ENCODE assay signal across 8 cellular contexts in the genomic region with DNA sequence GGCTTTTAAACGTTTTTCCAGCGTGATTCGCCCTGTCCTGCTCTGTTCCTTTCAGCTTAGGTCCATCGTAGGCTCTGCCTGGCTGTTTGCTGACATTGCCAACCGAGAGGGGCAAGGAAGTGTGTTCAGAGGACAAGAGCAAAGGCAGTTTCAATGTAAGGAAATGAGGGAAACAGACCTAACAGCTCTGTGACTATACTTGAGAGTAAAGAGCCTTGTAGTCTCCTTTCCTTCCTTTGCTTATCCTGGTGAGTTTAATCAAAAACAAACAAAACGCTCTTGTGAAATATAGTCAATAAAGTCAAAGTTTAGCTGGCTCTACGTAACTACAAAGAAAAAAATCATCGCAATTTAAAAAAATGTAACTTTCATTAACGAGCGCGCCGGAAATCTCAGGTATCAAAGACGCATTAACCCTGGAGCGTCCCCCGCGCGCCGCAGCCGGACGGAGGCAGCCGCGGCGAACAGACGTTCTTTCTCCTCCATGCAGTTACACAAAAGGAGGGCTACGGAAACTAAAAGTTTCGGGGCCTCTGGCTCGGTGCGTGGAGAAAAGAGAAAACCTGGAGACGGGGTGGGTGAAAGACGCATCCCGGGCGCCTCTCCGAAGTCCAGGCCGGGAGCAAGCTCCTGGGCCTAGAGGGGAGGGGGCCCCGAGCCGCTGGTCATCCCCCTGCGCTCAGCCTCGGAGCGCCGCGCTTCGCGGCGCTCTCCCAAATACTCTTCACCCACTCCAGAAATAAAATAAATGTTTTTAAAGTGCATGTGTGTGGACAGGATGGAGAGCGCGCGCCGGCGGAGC. TPM values are rescaled to one million over a fixed set of nuclear protein-coding genes. Genes with fewer than 3 reads are reported as not detected.
A peak's percentile ranks its signal among the peaks of the same experiment; 100 is the strongest.
DNase-seq lines count a peak whose midpoint lies in the region; ATAC-seq and TF ChIP-seq lines count a peak whose summit lies in the region.

No MANE protein-coding gene starts in this region.

- H3K56ac ChIP-seq in IMR-90 (ENCODE audit: extremely low read depth, insufficient read depth, low read length), result no peak overlapping the region; the same call in 1 of the 2 replicates

- peak overlapping the region; percentile 90 for H2AFZ ChIP-seq in IMR-90 (replicated peaks; ENCODE audit: low read length, poor library complexity)
- H2AFZ ChIP-seq in hepatocyte, result peak overlapping the region; percentile 64

- H3K4me3 ChIP-seq in IMR-90 (ENCODE audit: insufficient read depth, low read depth, low read length) (peak overlapping the region; percentile 55), adrenal gland (peak overlapping the region; percentile 53 to 88 (median 66)), hepatocyte (peak overlapping the region; percentile 86), gastrocnemius medialis (peak overlapping the region; percentile 54 to 82 (median 74))

- no peaks in the 10 kb centered on the region; a peak in 1 of 4 replicates for H3K79me1 ChIP-seq in IMR-90 (ENCODE audit: low read depth in 1 of 2, low read length in 2 of 2)

- H3K4me1 ChIP-seq in IMR-90 (ENCODE audit: control insufficient read depth, insufficient read depth, low read length) (no peaks in the 10 kb centered on the region), adrenal gland (replicated peaks in 1 of 2) (peaks cover 9 to 16% of the 10 kb centered on the region in 2 donors), hepatocyte (ENCODE audit: insufficient read depth) (peaks cover 21% of the 10 kb centered on the region), gastrocnemius medialis (peaks cover 0 to 18% of the 10 kb centered on the region in 2 donors)

- H2BK5ac ChIP-seq in IMR-90 (ENCODE audit: low read depth, low read length, poor library complexity, severe bottlenecking), result no peak overlapping the region

- no peak overlapping the region for H2AK5ac ChIP-seq in IMR-90 (ENCODE audit: low read depth, low read length)

- no peaks in the 10 kb centered on the region for H3K9me1 ChIP-seq in IMR-90 (ENCODE audit: insufficient read depth, low read length)

- H3K9ac ChIP-seq in IMR-90 (ENCODE audit: low read depth, low read length), result peak overlapping the region; percentile 12; the same call in 1 of the 2 replicates

- peak overlapping the region; percentile 39; the same call in 1 of the 2 replicates for H2BK120ac ChIP-seq in IMR-90 (ENCODE audit: low read depth, low read length)

- peak overlapping the region; percentile 83 for H3K14ac ChIP-seq in IMR-90 (replicated peaks; ENCODE audit: low read depth, low read length)

- peak overlapping the region; percentile 74; the same call in 1 of the 2 replicates for H3K27ac ChIP-seq in IMR-90 (ENCODE audit: insufficient read depth, low read length)
- peak overlapping the region; percentile 60 to 97 (median 89) for H3K27ac ChIP-seq in adrenal gland
- H3K27ac ChIP-seq in hepatocyte, result peak overlapping the region; percentile 97
- peak overlapping the region; percentile 73 to 85 (median 82) for H3K27ac ChIP-seq in gastrocnemius medialis

- no peak overlapping the region for H2BK15ac ChIP-seq in IMR-90 (ENCODE audit: low read depth, low read length)

- H2AK9ac ChIP-seq in IMR-90 (replicated peaks; ENCODE audit: low read depth, low read length, poor library complexity), result no peak overlapping the region

- POLR2A ChIA-PET in IMR-90 (lab: Charles Lee; ENCODE audit: unreplicated experiment), result no interaction called here

- peak overlapping the region; percentile 77 for H3K4me2 ChIP-seq in IMR-90 (ENCODE audit: low read depth, low read length)
- peak overlapping the region; percentile 84 for H3K4me2 ChIP-seq in hepatocyte

- DNase-seq in COLO668 (lab: John Stamatoyannopoulos, UW; ENCODE audit: unreplicated experiment), result peak; percentile 63
- peak; percentile 66 for DNase-seq in IMR-90
- DNase-seq in adrenal gland, result peak; percentile 58 to 72 (median 62)
- peak; percentile 84 for DNase-seq in hepatocyte (ENCODE audit: low spot score)
- peak; percentile 3 to 14 for DNase-seq in gastrocnemius medialis
- no peak for DNase-seq in effector CD4-positive, alpha-beta T cell
- DNase-seq in COLO829 (ENCODE audit: low spot score), result no peak

- H3K18ac ChIP-seq in IMR-90 (ENCODE audit: low read depth, low read length), result no peak overlapping the region; the same call in 1 of the 2 replicates

- H3K9me3 ChIP-seq in IMR-90 (ENCODE audit: control insufficient read depth, insufficient read depth, low read length) (no peaks in the 10 kb centered on the region), adrenal gland (replicated peaks in 1 of 3) (peaks cover 0 to 5% (median 0%) of the 10 kb centered on the region in 3 donors), hepatocyte (ENCODE audit: low read depth) (no peaks in the 10 kb centered on the region), gastrocnemius medialis (no peaks in the 10 kb centered on the region)

- intact Hi-C loops in IMR-90 (cut with micrococcal nuclease) (loop anchor here (1.0 to 5.0 kb wide), 4 partner anchors 251 to 1581 kb away; no protein-coding TSS in a partner anchor), adrenal gland (cut with DNase I) (no loop called here), gastrocnemius medialis (cut with DNase I; ENCODE audit: low total_unique reads) (no loop called here)

- TF ChIP-seq POLR2A in IMR-90 (IDR thresholded peaks at IDR 0.05; ENCODE audit: low read depth, low read length) (no peak), adrenal gland (IDR thresholded peaks at IDR 0.05) (peak in 1 of 2 donors; percentile 66), gastrocnemius medialis (IDR thresholded peaks at IDR 0.05) (no peak)

- H4K91ac ChIP-seq in IMR-90 (ENCODE audit: insufficient read depth, low read depth, low read length), result no peak overlapping the region

- peak overlapping the region; percentile 70 for H3K23ac ChIP-seq in IMR-90 (ENCODE audit: low read depth, low read length)

- H4K20me1 ChIP-seq in IMR-90 (ENCODE audit: insufficient read depth, low read length), result no peaks in the 10 kb centered on the region
- H4K20me1 ChIP-seq in hepatocyte (ENCODE audit: insufficient read depth, poor library complexity, severe bottlenecking), result peaks cover 8% of the 10 kb centered on the region

- in situ Hi-C loops in IMR-90 (cut with MboI; ENCODE audit: low sequenced_read_pairs) (no loop called here), gastrocnemius medialis (cut with MboI; ENCODE audit: low sequenced_read_pairs in 4 of 4) (no loop called here)

- H3K36me3 ChIP-seq in IMR-90 (ENCODE audit: control insufficient read depth, insufficient read depth, low read length), result no peaks in the 10 kb centered on the region
- no peaks in the 10 kb centered on the region for H3K36me3 ChIP-seq in adrenal gland (replicated peaks in 1 of 2)
- H3K36me3 ChIP-seq in hepatocyte (replicated peaks; ENCODE audit: insufficient read depth, low read depth), result no peaks in the 10 kb centered on the region
- H3K36me3 ChIP-seq in gastrocnemius medialis, result no peaks in the 10 kb centered on the region

- TF ChIP-seq RAD21 in IMR-90 (IDR thresholded peaks at IDR 0.05; ENCODE audit: low read length), result no peak

- BruUV-seq in IMR-90 (replicated peaks; lab: Mats Ljungman, UMichigan), result no TSS peak

- H3K9me2 ChIP-seq in hepatocyte (replicated peaks; ENCODE audit: insufficient read depth), result no peaks in the 10 kb centered on the region

- H4K8ac ChIP-seq in IMR-90 (ENCODE audit: low read depth in 2 of 2, low read length in 2 of 2), result no peak overlapping the region; a peak in 1 of 4 replicates

- H3K79me2 ChIP-seq in hepatocyte, result peaks cover 38% of the 10 kb centered on the region

- TF ChIP-seq CTCF in IMR-90 (conservative IDR thresholded peaks at IDR 0.05; ENCODE audit: low read depth, low read length) (no peak), adrenal gland (IDR thresholded peaks at IDR 0.05) (no peak), hepatocyte (IDR thresholded peaks at IDR 0.05; ENCODE audit: poor library complexity) (no peak), gastrocnemius medialis (IDR thresholded peaks at IDR 0.05 in 4 of 5, conservative IDR thresholded peaks at IDR 0.05 in 1 of 5) (no peak)

- ATAC-seq in IMR-90 (ENCODE audit: low read depth) (peak; percentile 12), gastrocnemius medialis (peak; percentile 9 to 15), GM19351 (IDR thresholded peaks at IDR 0.05; ENCODE audit: unreplicated experiment) (no peak)

- CTCF ChIA-PET in IMR-90 (lab: Yijun Ruan, JAX), result interaction anchor here (0.6 kb wide), 1 partner anchor 1728 kb away, joined by 3 read pairs; no protein-coding TSS in a partner anchor

- WGBS in IMR-90 (ENCODE audit: extremely low coverage in 2 of 2, insufficient read length in 1 of 2), 2 experiments, result no CpG with 5 or more reads among the region's 49 CpGs
- WGBS in adrenal gland, 4 donors, result 1 to 3% (median 1%) methylated on average over 45 to 49 of the region's 49 CpGs
- WGBS in hepatocyte (ENCODE audit: low lambda C conversion rate, missing lambda C conversion rate), result 1% methylated on average over 49 of the region's 49 CpGs

- H3K27me3 ChIP-seq in IMR-90 (ENCODE audit: control insufficient read depth, insufficient read depth, low read length) (peaks cover 8% of the 10 kb centered on the region), adrenal gland (no peaks in the 10 kb centered on the region), hepatocyte (no peaks in the 10 kb centered on the region), gastrocnemius medialis (peaks cover 13 to 38% (median 21%) of the 10 kb centered on the region in 3 donors)

- peak overlapping the region; percentile 38 for H3K4ac ChIP-seq in IMR-90 (ENCODE audit: low read depth, low read length)

- no peak overlapping the region; the same call in 1 of the 2 replicates for H4K5ac ChIP-seq in IMR-90 (ENCODE audit: low read depth, low read length)

- dilution Hi-C loops in IMR-90 (cut with HindIII; ENCODE audit: low sequenced_read_pairs, unreplicated experiment), result no loop called here

- H2BK20ac ChIP-seq in IMR-90 (ENCODE audit: low read depth, low read length), result peak overlapping the region; percentile 6; the same call in 1 of the 2 replicates

TF ChIP-seq in IMR-90, 13 proteins besides CTCF, POLR2A, EP300 and RAD21:
- TF ChIP-seq SMC3 (IDR thresholded peaks at IDR 0.05; ENCODE audit: low read depth, low read length) (no peak), NFE2L2 (IDR thresholded peaks at IDR 0.05; ENCODE audit: low read depth, low read length) (no peak), CHD1 (IDR thresholded peaks at IDR 0.05; ENCODE audit: low read depth, low read length) (no peak), MAFK (IDR thresholded peaks at IDR 0.05; ENCODE audit: low read depth, low read length) (no peak), MAZ (IDR thresholded peaks at IDR 0.05; ENCODE audit: borderline replicate concordance, low read depth, low read length) (no peak)
TF ChIP-seq in IMR-90: peak in this region for 0.

RNA-seq across cellular contexts. Expression of a gene that starts 0.6 kb away (rescaled TPM):
- total RNA-seq in IMR-90 (2012; rRNA removed) (36.9 and 42.7 TPM in 2 replicates), adrenal gland (100 to 1,000 TPM in 2 of 8 donors, 10 to 100 TPM in 6; 40.5 to 109 (median 67.4) TPM), hepatocyte (120 and 139 TPM in 2 replicates), gastrocnemius medialis (1 to 10 TPM; 4.5 to 9.7 (median 6.8) TPM)
- polyA plus RNA-seq in IMR-90 (2012; rRNA removed) (13.6 and 17.0 TPM in 2 replicates), adrenal gland (10 to 100 TPM; 24.2 to 51.3 (median 24.8) TPM), hepatocyte (45.1 and 50.8 TPM in 2 replicates)
- 2.9 and 4.0 TPM in 2 replicates for polyA plus RNA-seq in IMR-90 (2012; cell fraction: cytosol; rRNA removed)
- 5.5 and 21.0 TPM in 2 replicates for polyA plus RNA-seq in IMR-90 (2012; cell fraction: nucleus; rRNA removed; ENCODE audit: low replicate concordance)

Comparison
In these comparisons a context has a peak if more than half of its experiments do, and no peak if none do; other contexts are left out.
1. DNase-seq: peak in COLO668 (single experiment), IMR-90 (single experiment), adrenal gland (7 of 7), hepatocyte (single experiment) and gastrocnemius medialis (2 of 2); none in effector CD4-positive, alpha-beta T cell (single experiment) and COLO829 (single experiment).
2. Peak in every context shown above with its lines, with median percentiles within 50 percentile points of each other: H3K27ac ChIP-seq and H3K4me3 ChIP-seq.